1 cellular context compared by ENCODE assay signal in the genomic region with DNA sequence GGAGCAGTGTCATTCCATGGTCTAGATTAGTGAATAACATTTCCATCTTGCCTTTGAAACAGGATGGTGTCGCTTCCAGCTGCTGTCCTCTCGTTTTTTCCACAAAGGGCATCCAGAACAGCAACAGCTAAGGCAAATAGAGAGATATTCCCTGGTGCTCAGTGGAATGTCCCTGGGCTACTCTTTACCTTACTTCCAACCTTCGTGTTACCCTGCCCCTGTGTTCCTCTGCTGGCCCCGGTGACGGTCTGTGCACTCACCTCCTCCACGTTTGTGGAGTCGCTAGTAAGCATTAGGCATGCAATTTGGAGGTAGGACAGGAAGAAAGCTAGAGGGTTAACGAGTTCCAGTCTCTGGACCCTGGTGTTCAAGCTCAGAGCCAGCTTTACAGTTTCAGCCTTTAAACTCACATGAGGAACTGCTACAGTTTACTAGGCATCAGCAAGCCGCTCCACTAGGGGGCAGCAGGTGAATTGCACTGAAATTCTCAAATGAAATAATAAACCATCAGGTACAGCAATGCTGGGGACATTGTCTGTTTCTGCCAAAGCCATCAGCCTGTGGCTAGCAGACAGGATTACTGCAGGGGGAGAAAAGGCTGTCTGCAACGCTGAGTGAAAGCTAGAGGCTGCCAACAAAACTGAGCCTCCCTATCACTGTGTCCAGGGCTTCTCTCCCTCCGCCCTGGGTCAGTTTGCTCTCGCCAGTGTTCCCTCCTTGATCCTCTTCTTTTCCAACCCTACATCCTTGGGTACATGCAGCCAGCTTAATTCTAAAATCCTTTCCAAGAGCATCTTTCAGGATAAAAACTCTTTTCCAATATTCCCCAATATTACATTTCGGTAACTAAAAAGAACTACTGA.
TF ChIP-seq lines count a peak whose summit lies in the region.

No MANE protein-coding gene starts in this region.

TF ChIP-seq in endothelial cell of umbilical vein, 7 proteins besides CTCF, POLR2A, EP300 and RAD21:
- TF ChIP-seq POLR2AphosphoS5 (IDR thresholded peaks at IDR 0.05; ENCODE audit: insufficient read depth, low read depth, low read length) (no peak), JUN (IDR thresholded peaks at IDR 0.05; ENCODE audit: borderline replicate concordance, insufficient read depth, insufficient read length, low read depth) (no peak), EZH2 (IDR thresholded peaks at IDR 0.05; ENCODE audit: borderline replicate concordance, low read depth, low read length, severe bottlenecking) (no peak), MYC (IDR thresholded peaks at IDR 0.05; ENCODE audit: low read depth, low read length) (no peak), MAX (IDR thresholded peaks at IDR 0.05; ENCODE audit: insufficient read depth, insufficient read length) (no peak), GATA2 (IDR thresholded peaks at IDR 0.05; ENCODE audit: insufficient read depth, insufficient read length, low read depth, low read length) (no peak), FOS (IDR thresholded peaks at IDR 0.05; ENCODE audit: borderline replicate concordance, insufficient read depth, low read length) (no peak)
